Comparison of ENCODE assay signal across 26 cellular contexts in genomic region chr12:772056-772697, GRCh38. TPM values are rescaled to one million over a fixed set of nuclear protein-coding genes. Genes with fewer than 3 reads are reported as not detected.
DNase-seq lines count a peak whose midpoint lies in the region; ATAC-seq and TF ChIP-seq lines count a peak whose summit lies in the region.
"Had no signal": no experiment of that assay in that cellular context is flagged by ENCODE, and none has a peak within 500 bp of the region (broad histone marks: within the 10 kb centered on the region; RNA-seq: fewer than 3 reads in every experiment).

No MANE protein-coding gene starts in this region.

- H3K27ac Mint-ChIP-seq in T-helper 2 cell treated with Interferon-gamma antibody and Interleukin-4, amounts not matched to agents 5 μg/mL and 100 μg/mL, for 36 hours: peak overlapping the region; percentile 17
- peak overlapping the region; percentile 1 to 88 (median 72) for H3K27ac Mint-ChIP-seq in CD4-positive, alpha-beta memory T cell
- peak overlapping the region in 9 of 10 donors; percentile 3 to 81 (median 47) for H3K27ac Mint-ChIP-seq in naive thymus-derived CD8-positive, alpha-beta T cell
- no peak overlapping the region for H3K27ac Mint-ChIP-seq in WTC11

- H3K4me1 Mint-ChIP-seq in T-helper 2 cell treated with Interferon-gamma antibody and Interleukin-4, amounts not matched to agents 5 μg/mL and 100 μg/mL, for 36 hours (ENCODE audit: low read depth): peaks cover 41% of the 10 kb centered on the region
- H3K4me1 Mint-ChIP-seq in CD4-positive, alpha-beta memory T cell: peaks cover 59 to 92% (median 75%) of the 10 kb centered on the region in 4 donors
- peaks cover 17 to 88% (median 79%) of the 10 kb centered on the region in 4 donors for H3K4me1 Mint-ChIP-seq in naive thymus-derived CD8-positive, alpha-beta T cell
- H3K4me1 Mint-ChIP-seq in WTC11: peaks cover 11% of the 10 kb centered on the region

- no peaks in the 10 kb centered on the region for H3K9me3 Mint-ChIP-seq in T-helper 2 cell treated with Interferon-gamma antibody and Interleukin-4, amounts not matched to agents 5 μg/mL and 100 μg/mL, for 36 hours
- no peaks in the 10 kb centered on the region for H3K9me3 Mint-ChIP-seq in CD4-positive, alpha-beta memory T cell
- no peaks in the 10 kb centered on the region for H3K9me3 Mint-ChIP-seq in naive thymus-derived CD8-positive, alpha-beta T cell
- H3K9me3 Mint-ChIP-seq in WTC11: no peaks in the 10 kb centered on the region
- H3K9me3 Mint-ChIP-seq: immature natural killer cell had no signal

- no peak overlapping the region for H3K4me3 ChIP-seq in CD4-positive, alpha-beta memory T cell (ENCODE audit: low read length in 2 of 2)
- H3K4me3 ChIP-seq in Loucy (ENCODE audit: low read length, poor library complexity, severe bottlenecking): peak overlapping the region; percentile 38
- H3K4me3 ChIP-seq: breast epithelium had no signal

- H3K4me2 ChIP-seq in Loucy (ENCODE audit: low read depth, low read length, poor library complexity, severe bottlenecking): peak overlapping the region; percentile 63

- H3K79me2 ChIP-seq in Loucy (ENCODE audit: insufficient read depth, low read length): peaks cover 99% of the 10 kb centered on the region

- POLR2A ChIA-PET in CD4-positive, alpha-beta memory T cell (lab: Charles Lee; ENCODE audit: partially characterized antibody): interaction anchor here (1.9 to 12.7 kb wide), 2 partner anchors 15 to 20 kb away, joined by 4 to 106 read pairs; partner anchors contain the start of gene WNK1
- POLR2A ChIA-PET in naive thymus-derived CD8-positive, alpha-beta T cell (lab: Charles Lee): interaction anchor here (1.4 kb wide), 1 partner anchor 21 kb away, joined by 3 read pairs; no protein-coding TSS in a partner anchor
- POLR2A ChIA-PET in WTC11 (lab: Charles Lee): no interaction called here

- H3K9ac ChIP-seq in Loucy (ENCODE audit: low read depth, low read length, poor library complexity, severe bottlenecking): no peak overlapping the region
- H3K9ac ChIP-seq: parathyroid adenoma had no signal

- no peak overlapping the region for H3K27ac ChIP-seq in CD4-positive, alpha-beta memory T cell (ENCODE audit: low read depth, low read length)
- H3K27ac ChIP-seq: breast epithelium, C4-2B, parathyroid adenoma had no signal

- no peak overlapping the region for H2AFZ ChIP-seq in Loucy (ENCODE audit: low read length)
- H2AFZ ChIP-seq: parathyroid adenoma had no signal

- no peaks in the 10 kb centered on the region for H3K27me3 ChIP-seq in CD4-positive, alpha-beta memory T cell (ENCODE audit: insufficient read depth, low read length)
- H3K27me3 ChIP-seq in Loucy (ENCODE audit: insufficient read depth, low read length, poor library complexity, severe bottlenecking): no peaks in the 10 kb centered on the region
- H3K27me3 ChIP-seq: breast epithelium had no signal

- TF ChIP-seq CTCF in Loucy (conservative IDR thresholded peaks at IDR 0.05; ENCODE audit: low read length) (no peak), WTC11 (IDR thresholded peaks at IDR 0.05) (no peak)

- DNase-seq in T-helper 2 cell treated with Interferon-gamma antibody and Interleukin-4, amounts not matched to agents 5 μg/mL and 100 μg/mL, for 36 hours (ENCODE audit: low spot score): no peak
- DNase-seq in T-helper 2 cell (no peak), WTC11 (ENCODE audit: low spot score) (no peak), NCI-H510A (lab: John Stamatoyannopoulos, UW) (no peak)
- no peak for DNase-seq in CD4-positive, alpha-beta memory T cell
- no peak for DNase-seq in naive thymus-derived CD8-positive, alpha-beta T cell
- DNase-seq: 8988T; activated CD4-positive, alpha-beta T cell treated with anti-CD3 and anti-CD28 coated beads for 4 hours; activated naive CD4-positive, alpha-beta T cell treated with anti-CD3 and anti-CD28 coated beads, Interleukin-2, amount 50 U/mL, for 16 hours; anterior cingulate cortex; effector CD8-positive, alpha-beta T cell; immature natural killer cell; mammary epithelial cell; NCI-H146; NCI-H226; NCI-H748 treated with DMSO at 0.1 percent for 48 hours; SHP77; stimulated activated CD4-positive, alpha-beta T cell treated with anti-CD3 and anti-CD28 coated beads, Interleukin-1b, Interleukin-23, amount 100 ng/mL, for 48 hours; stimulated activated naive CD8-positive, alpha-beta T cell treated with anti-CD3 and anti-CD28 coated beads, Interleukin-15, Interleukin-2, amounts not matched to agents 100 U/mL and 50 U/mL, for 24 hours had no signal

- H3K9me3 ChIP-seq in CD4-positive, alpha-beta memory T cell (ENCODE audit: control insufficient read depth in 1 of 2, low read length in 2 of 2): no peaks in the 10 kb centered on the region
- no peaks in the 10 kb centered on the region for H3K9me3 ChIP-seq in Loucy (ENCODE audit: insufficient read depth, low read depth, low read length)
- H3K9me3 ChIP-seq: breast epithelium had no signal

- peaks cover 16% of the 10 kb centered on the region for H3K36me3 Mint-ChIP-seq in T-helper 2 cell treated with Interferon-gamma antibody and Interleukin-4, amounts not matched to agents 5 μg/mL and 100 μg/mL, for 36 hours (ENCODE audit: low read depth)
- H3K36me3 Mint-ChIP-seq in CD4-positive, alpha-beta memory T cell: peaks cover 5 to 12% of the 10 kb centered on the region in 2 donors
- peaks cover 0 to 28% (median 0%) of the 10 kb centered on the region in 3 donors for H3K36me3 Mint-ChIP-seq in naive thymus-derived CD8-positive, alpha-beta T cell
- H3K36me3 Mint-ChIP-seq in WTC11: no peaks in the 10 kb centered on the region
- H3K36me3 Mint-ChIP-seq: immature natural killer cell had no signal

- CTCF ChIA-PET in CD4-positive, alpha-beta memory T cell (lab: Charles Lee; ENCODE audit: partially characterized antibody): interaction anchor here (1.0 to 2.5 kb wide), 5 partner anchors 18 to 196 kb away, joined by 3 to 8 read pairs (median 6); partner anchors contain the start of gene WNK1
- CTCF ChIA-PET in WTC11 (lab: Charles Lee): no interaction called here

- no peak for ATAC-seq in naive thymus-derived CD8-positive, alpha-beta T cell
- no peak for ATAC-seq in HG03159 (IDR thresholded peaks at IDR 0.05; ENCODE audit: unreplicated experiment)
- ATAC-seq in WTC11: no peak
- ATAC-seq: HCT116; Panc1; stimulated activated naive CD8-positive, alpha-beta T cell treated with anti-CD3 and anti-CD28 coated beads, Interleukin-15, Interleukin-2, amounts not matched to agents 100 U/mL and 50 U/mL, for 24 hours had no signal

- H3F3A ChIP-seq in Loucy (ENCODE audit: low read depth): peaks cover 7% of the 10 kb centered on the region; the same call in 1 of the 2 replicates

- no peaks in the 10 kb centered on the region for H3K36me3 ChIP-seq in CD4-positive, alpha-beta memory T cell (ENCODE audit: insufficient read depth, low read length)
- peaks cover 9% of the 10 kb centered on the region; the same call in 1 of the 2 replicates for H3K36me3 ChIP-seq in Loucy (ENCODE audit: insufficient read depth, low read length)
- H3K36me3 ChIP-seq: breast epithelium had no signal

- no peaks in the 10 kb centered on the region for H3K9me2 ChIP-seq in Loucy (replicated peaks; ENCODE audit: low read depth, low read length)

- H3K27me3 Mint-ChIP-seq in T-helper 2 cell treated with Interferon-gamma antibody and Interleukin-4, amounts not matched to agents 5 μg/mL and 100 μg/mL, for 36 hours (ENCODE audit: low read depth): no peaks in the 10 kb centered on the region
- no peaks in the 10 kb centered on the region for H3K27me3 Mint-ChIP-seq in CD4-positive, alpha-beta memory T cell
- no peaks in the 10 kb centered on the region for H3K27me3 Mint-ChIP-seq in naive thymus-derived CD8-positive, alpha-beta T cell
- no peaks in the 10 kb centered on the region for H3K27me3 Mint-ChIP-seq in WTC11 (ENCODE audit: low read depth)

- peaks cover 96% of the 10 kb centered on the region for H3K4me1 ChIP-seq in CD4-positive, alpha-beta memory T cell (ENCODE audit: insufficient read depth, low read length)
- peaks cover 58% of the 10 kb centered on the region for H3K4me1 ChIP-seq in Loucy (ENCODE audit: insufficient read depth, low read length, poor library complexity, severe bottlenecking)
- H3K4me1 ChIP-seq: breast epithelium had no signal

- H4K20me1 ChIP-seq in Loucy (ENCODE audit: insufficient read depth, low read length, poor library complexity, severe bottlenecking): peaks cover 96% of the 10 kb centered on the region

- no peak overlapping the region for H3K4me3 Mint-ChIP-seq in T-helper 2 cell treated with Interferon-gamma antibody and Interleukin-4, amounts not matched to agents 5 μg/mL and 100 μg/mL, for 36 hours
- peak overlapping the region in 5 of 8 donors; percentile 30 to 53 (median 43) for H3K4me3 Mint-ChIP-seq in CD4-positive, alpha-beta memory T cell
- peak overlapping the region in 4 of 10 donors; percentile 4 to 34 (median 20) for H3K4me3 Mint-ChIP-seq in naive thymus-derived CD8-positive, alpha-beta T cell
- no peak overlapping the region for H3K4me3 Mint-ChIP-seq in WTC11
- H3K4me3 Mint-ChIP-seq: immature natural killer cell had no signal

- intact Hi-C loops in CD4-positive, alpha-beta memory T cell (cut with micrococcal nuclease): no loop called here

TF ChIP-seq in WTC11, 78 proteins besides CTCF, POLR2A, EP300 and RAD21 (continues in another document):
- TF ChIP-seq E2F5 (CRISPR knock-in tag; IDR thresholded peaks at IDR 0.05): no peak
- TF ChIP-seq GTF2I (CRISPR knock-in tag; conservative IDR thresholded peaks at IDR 0.05): no peak
- TF ChIP-seq GABPB1 (CRISPR knock-in tag; IDR thresholded peaks at IDR 0.05): no peak
- no peak for TF ChIP-seq ZNF138 (CRISPR knock-in tag; conservative IDR thresholded peaks at IDR 0.05)
- no peak for TF ChIP-seq ELF4 (CRISPR knock-in tag; IDR thresholded peaks at IDR 0.05; ENCODE audit: low read depth)
- no peak for TF ChIP-seq ZNF121 (CRISPR knock-in tag; IDR thresholded peaks at IDR 0.05)
- TF ChIP-seq NR1H2 (CRISPR knock-in tag; IDR thresholded peaks at IDR 0.05): no peak
- no peak for TF ChIP-seq TP53 (CRISPR knock-in tag; IDR thresholded peaks at IDR 0.05)
- no peak for TF ChIP-seq EMX1 (CRISPR knock-in tag; IDR thresholded peaks at IDR 0.05)
- no peak for TF ChIP-seq JAZF1 (CRISPR knock-in tag; IDR thresholded peaks at IDR 0.05)
- no peak for TF ChIP-seq ZNF317 (CRISPR knock-in tag; IDR thresholded peaks at IDR 0.05; ENCODE audit: borderline replicate concordance, low read depth)

RNA-seq across cellular contexts. Expression of gene WNK1, which starts 19.8 kb away (rescaled TPM):
- total RNA-seq in CD4-positive, alpha-beta memory T cell: 100 to 1,000 TPM; 192 to 194 TPM
- polyA plus RNA-seq in CD4-positive, alpha-beta memory T cell: 10 to 100 TPM in 1 of 2 donors, 1 to 10 TPM in 1; 4.5 to 49.5 TPM
- 100 to 1,000 TPM; 142 to 158 TPM for total RNA-seq in naive thymus-derived CD8-positive, alpha-beta T cell
- polyA plus RNA-seq in naive thymus-derived CD8-positive, alpha-beta T cell: 10 to 100 TPM; 19.5 to 31.0 (median 26.7) TPM
- 118 to 126 TPM (median 123 TPM) in 3 replicates for total RNA-seq in WTC11 (2021)

Comparison
In these comparisons a context has a peak if more than half of its experiments do, and no peak if none do; other contexts are left out.
1. H3K4me3 Mint-ChIP-seq: peak in CD4-positive, alpha-beta memory T cell (5 of 8); none in T-helper 2 cell treated with Interferon-gamma antibody and Interleukin-4, amounts not matched to agents 5 μg/mL and 100 μg/mL, for 36 hours (single experiment) and WTC11 (single experiment).